Comparison of ENCODE assay signal across 8 cellular contexts in genomic region chr1:67149179-67149770, GRCh38. TPM values are rescaled to one million over a fixed set of nuclear protein-coding genes. Genes with fewer than 3 reads are reported as not detected.
DNase-seq lines count a peak whose midpoint lies in the region; ATAC-seq, FAIRE-seq and TF ChIP-seq lines count a peak whose summit lies in the region.

No MANE protein-coding gene starts in this region.

- H3K36me3 Mint-ChIP-seq in neural progenitor cell = no peaks in the 10 kb centered on the region

- no peaks in the 10 kb centered on the region for H3K9me2 ChIP-seq in PC-3 (replicated peaks; ENCODE audit: low read length)

- CTCF ChIA-PET in PC-3 (lab: Charles Lee) = interaction anchor here (0.6 to 1.8 kb wide), 10 partner anchors 13 to 1833 kb away, joined by 3 to 30 read pairs (median 4); no protein-coding TSS in a partner anchor

- peak; percentile 81 for TF ChIP-seq CTCF in PC-3 (conservative IDR thresholded peaks at IDR 0.05; ENCODE audit: low read depth, low read length)
- TF ChIP-seq CTCF in neural progenitor cell (IDR thresholded peaks at IDR 0.05) = peak; percentile 77

- H3K9ac ChIP-seq in PC-3 (ENCODE audit: low read length) (no peak overlapping the region), neural progenitor cell (no peak overlapping the region)

- peak; percentile 94 for ATAC-seq in GM21723 (IDR thresholded peaks at IDR 0.05; ENCODE audit: unreplicated experiment)
- ATAC-seq in PC-3 = peak; percentile 93

- H3K9me3 ChIP-seq in PC-3 (ENCODE audit: low read length) (no peaks in the 10 kb centered on the region), neural progenitor cell (ENCODE audit: low read depth) (no peaks in the 10 kb centered on the region)

- H3K79me2 ChIP-seq in PC-3 (ENCODE audit: low read length) = no peaks in the 10 kb centered on the region
- H3K79me2 ChIP-seq in neural progenitor cell (ENCODE audit: low read depth) = no peaks in the 10 kb centered on the region

- FAIRE-seq in G401.6 (lab: Jason Lieb, UNC) = peak; percentile 66

- peaks cover 2% of the 10 kb centered on the region for H3K27me3 Mint-ChIP-seq in neural progenitor cell (ENCODE audit: insufficient read depth, low read depth)

- intact Hi-C loops in PC-3 (cut with micrococcal nuclease) = loop anchor here (1.0 to 10.0 kb wide), 3 partner anchors 153 to 384 kb away; no protein-coding TSS in a partner anchor

- H3K4me3 Mint-ChIP-seq in neural progenitor cell = no peak overlapping the region

- POLR2A ChIA-PET in PC-3 (lab: Charles Lee; ENCODE audit: unreplicated experiment) = no interaction called here

- H2AFZ ChIP-seq in PC-3 (ENCODE audit: low read length) = peak overlapping the region; percentile 70
- H2AFZ ChIP-seq in neural progenitor cell (replicated peaks) = peak overlapping the region; percentile 38

- H3K4me1 Mint-ChIP-seq in neural progenitor cell = peaks cover 4% of the 10 kb centered on the region

- H4K20me1 ChIP-seq in PC-3 (ENCODE audit: low read length) = no peaks in the 10 kb centered on the region
- no peaks in the 10 kb centered on the region for H4K20me1 ChIP-seq in neural progenitor cell (ENCODE audit: low read depth)

- H3K27me3 ChIP-seq in PC-3 (ENCODE audit: low read length) = no peaks in the 10 kb centered on the region
- H3K27me3 ChIP-seq in neural progenitor cell = no peaks in the 10 kb centered on the region

- H3K4me1 ChIP-seq in PC-3 (ENCODE audit: insufficient read depth, low read length) (peaks cover 6% of the 10 kb centered on the region), neural progenitor cell (no peaks in the 10 kb centered on the region)

- no peak overlapping the region for H3K27ac Mint-ChIP-seq in neural progenitor cell

- H3F3A ChIP-seq in PC-3 (ENCODE audit: low read length, unreplicated experiment) (no peaks in the 10 kb centered on the region), neural progenitor cell (ENCODE audit: low read depth) (no peaks in the 10 kb centered on the region)

- H3K27ac ChIP-seq in PC-3 (ENCODE audit: low read length) (0 out of 2 replicates have a peak overlapping the region, but pooled peaks have one; percentile 0), neural progenitor cell (no peak overlapping the region)

- H3K4me3 ChIP-seq in PC-3 (ENCODE audit: low read length) = no peak overlapping the region
- no peak overlapping the region for H3K4me3 ChIP-seq in neural progenitor cell

- H3K36me3 ChIP-seq in PC-3 (ENCODE audit: low read depth, low read length) (no peaks in the 10 kb centered on the region), neural progenitor cell (no peaks in the 10 kb centered on the region)

- DNase-seq in HuH-7.5 (ENCODE audit: low spot score) (peak; percentile 28), PC-3 (peak; percentile 72), activated T-helper 1 cell treated with Interleukin-2 at 50 U/mL for 16 hours (ENCODE audit: low read depth) (peak; percentile 33), fibroblast of peridontal ligament (ENCODE audit: extremely low read depth) (peak; percentile 92), neural progenitor cell (ENCODE audit: low spot score) (peak; percentile 84), ureter (ENCODE audit: low spot score) (peak; percentile 81)

- H3K4me2 ChIP-seq in PC-3 (ENCODE audit: low read length) (peak overlapping the region; percentile 32), neural progenitor cell (no peak overlapping the region)

- no TSS peak for BruUV-seq in PC-3 (replicated peaks; lab: Mats Ljungman, UMichigan)

- H3K9me3 Mint-ChIP-seq in neural progenitor cell = no peaks in the 10 kb centered on the region

RNA-seq across cellular contexts. Expression of gene C1orf141, which starts 14.5 kb away (rescaled TPM):
- total RNA-seq in PC-3 (2014; rRNA removed) (not detected in 2 replicates), neural progenitor cell (ENCODE audit: low replicate concordance) (not detected in 2 replicates), ureter (not detected)

RNA-seq across cellular contexts. Expression of gene IL23R, which starts 17.0 kb away (rescaled TPM):
- total RNA-seq in PC-3 (2014; rRNA removed) = not detected in 2 replicates
- total RNA-seq in neural progenitor cell (ENCODE audit: low replicate concordance) = not detected in 2 replicates
- 0.18 TPM for total RNA-seq in ureter

Comparison
In these comparisons a context has a peak if more than half of its experiments do, and no peak if none do; other contexts are left out.
1. DNase-seq: peak in every context shown above with its lines; median percentile 92 in fibroblast of peridontal ligament; 84 in neural progenitor cell; 81 in ureter; 72 in PC-3; 33 in activated T-helper 1 cell treated with Interleukin-2 at 50 U/mL for 16 hours; 28 in HuH-7.5.